7 cellular contexts compared by ENCODE assay signal in the genomic region with DNA sequence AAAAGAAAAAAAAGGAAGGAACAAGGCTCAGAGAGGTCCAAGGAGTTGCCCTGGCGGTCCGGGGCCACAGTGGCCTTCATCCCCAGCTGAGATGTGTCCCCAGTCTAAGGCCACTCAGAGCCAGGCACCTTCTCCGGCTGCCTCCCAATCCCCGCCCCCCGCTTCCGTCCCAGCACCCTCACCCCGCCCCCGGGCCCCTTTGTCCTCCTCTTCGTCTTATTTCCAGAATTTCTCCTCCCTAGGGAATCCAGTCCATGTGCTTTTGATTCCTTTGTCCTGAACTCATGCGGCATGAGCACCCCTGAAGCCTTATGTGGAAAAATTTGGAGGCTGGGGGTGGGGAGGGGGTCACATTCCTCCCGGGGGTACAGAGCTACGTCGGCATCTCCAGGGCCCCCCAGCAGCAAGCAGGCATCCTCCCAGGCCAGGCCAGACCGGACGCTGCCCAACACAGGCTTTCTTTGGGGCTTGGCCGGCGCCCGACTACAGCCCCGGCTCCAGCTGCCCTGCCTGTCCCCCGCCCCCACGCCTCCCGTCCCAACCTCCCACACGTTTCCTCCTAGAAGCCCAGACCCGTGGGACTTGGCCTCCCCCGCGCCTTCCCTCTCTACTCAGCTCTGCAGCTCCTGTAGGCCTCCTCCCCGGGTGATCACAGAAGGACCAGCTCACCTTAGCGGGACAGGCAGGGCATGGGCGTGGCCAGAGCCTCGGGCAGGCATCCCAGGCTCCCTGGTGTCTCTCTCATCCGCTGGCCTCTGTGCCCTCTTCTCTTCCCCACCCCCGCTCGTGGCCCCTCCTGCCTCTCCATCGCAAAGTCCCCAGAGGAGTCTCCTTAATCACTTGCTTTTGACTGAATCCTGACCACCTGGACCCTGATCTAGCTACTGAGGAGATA. TPM values are rescaled to one million over a fixed set of nuclear protein-coding genes. Genes with fewer than 3 reads are reported as not detected.
DNase-seq lines count a peak whose midpoint lies in the region; ATAC-seq, FAIRE-seq and TF ChIP-seq lines count a peak whose summit lies in the region.

No MANE protein-coding gene starts in this region.

- H3K9me3 ChIP-seq in NT2/D1 (ENCODE audit: insufficient read depth, low read length) (no peaks in the 10 kb centered on the region), left ventricle myocardium inferior (replicated peaks) (no peaks in the 10 kb centered on the region)

- H3K9me3 Mint-ChIP-seq in activated naive CD4-positive, alpha-beta T cell treated with anti-CD3 and anti-CD28 coated beads, Interleukin-2, amount 50 U/mL, for 24 hours = no peaks in the 10 kb centered on the region

- FAIRE-seq in GM12891 (lab: Jason Lieb, UNC) = peak; percentile 74

- no peak for TF ChIP-seq CTCF in left ventricle myocardium inferior (IDR thresholded peaks at IDR 0.05; ENCODE audit: borderline replicate concordance)

- ATAC-seq in HG03097 (IDR thresholded peaks at IDR 0.05; ENCODE audit: low FRiP score, unreplicated experiment) (no peak), GM19455 (IDR thresholded peaks at IDR 0.05; ENCODE audit: unreplicated experiment) (no peak)

- H3K27ac ChIP-seq in left ventricle myocardium inferior (replicated peaks) = peak overlapping the region; percentile 84
- H3K27ac ChIP-seq in rectal smooth muscle tissue (ENCODE audit: low read depth, low read length) = peak overlapping the region; percentile 73

- no peaks in the 10 kb centered on the region for H3K27me3 Mint-ChIP-seq in activated naive CD4-positive, alpha-beta T cell treated with anti-CD3 and anti-CD28 coated beads, Interleukin-2, amount 50 U/mL, for 24 hours

- H3K4me1 Mint-ChIP-seq in activated naive CD4-positive, alpha-beta T cell treated with anti-CD3 and anti-CD28 coated beads, Interleukin-2, amount 50 U/mL, for 24 hours = peaks cover 55% of the 10 kb centered on the region

- no peaks in the 10 kb centered on the region for H3K36me3 ChIP-seq in NT2/D1 (ENCODE audit: insufficient read depth, insufficient read length, low read length)
- H3K36me3 ChIP-seq in left ventricle myocardium inferior = no peaks in the 10 kb centered on the region
- no peaks in the 10 kb centered on the region for H3K36me3 ChIP-seq in rectal smooth muscle tissue (ENCODE audit: control insufficient read depth, insufficient read depth, low read length)

- DNase-seq in GM12891 (ENCODE audit: insufficient read length, low spot score) = no peak
- peak; percentile 71 for DNase-seq in NT2/D1 (ENCODE audit: low read depth, low spot score)
- peak; percentile 86 for DNase-seq in left ventricle myocardium inferior

- H3K4me3 ChIP-seq in NT2/D1 (ENCODE audit: insufficient read length, low read depth) (peak overlapping the region; percentile 67), left ventricle myocardium inferior (peak overlapping the region; percentile 55), rectal smooth muscle tissue (ENCODE audit: low read length) (peak overlapping the region; percentile 60)

- H3K4me1 ChIP-seq in NT2/D1 (ENCODE audit: insufficient read depth, insufficient read length) (peaks cover 3% of the 10 kb centered on the region), left ventricle myocardium inferior (peaks cover 24% of the 10 kb centered on the region), rectal smooth muscle tissue (ENCODE audit: control insufficient read depth, insufficient read depth, low read length) (no peaks in the 10 kb centered on the region)

- H3K27me3 ChIP-seq in NT2/D1 (ENCODE audit: insufficient read depth, insufficient read length) (no peaks in the 10 kb centered on the region), left ventricle myocardium inferior (ENCODE audit: low read depth) (no peaks in the 10 kb centered on the region), rectal smooth muscle tissue (ENCODE audit: control insufficient read depth, insufficient read depth, low read length) (no peaks in the 10 kb centered on the region)

- TF ChIP-seq POLR2A in GM12891 (IDR thresholded peaks at IDR 0.05; ENCODE audit: low read depth, low read length) = no peak

- intact Hi-C loops in left ventricle myocardium inferior (cut with micrococcal nuclease) = no loop called here

- H3K9ac ChIP-seq in NT2/D1 (ENCODE audit: insufficient read length, low read depth) (peak overlapping the region; percentile 92), rectal smooth muscle tissue (ENCODE audit: low read length) (no peak overlapping the region)

- no peaks in the 10 kb centered on the region for H3K36me3 Mint-ChIP-seq in activated naive CD4-positive, alpha-beta T cell treated with anti-CD3 and anti-CD28 coated beads, Interleukin-2, amount 50 U/mL, for 24 hours

- peak overlapping the region; percentile 96 for H3K27ac Mint-ChIP-seq in activated naive CD4-positive, alpha-beta T cell treated with anti-CD3 and anti-CD28 coated beads, Interleukin-2, amount 50 U/mL, for 24 hours

- peak overlapping the region; percentile 88 for H3K4me3 Mint-ChIP-seq in activated naive CD4-positive, alpha-beta T cell treated with anti-CD3 and anti-CD28 coated beads, Interleukin-2, amount 50 U/mL, for 24 hours

TF ChIP-seq in GM12891, 5 proteins besides CTCF, POLR2A, EP300 and RAD21:
- no peak for TF ChIP-seq TAF1 (IDR thresholded peaks at IDR 0.05; ENCODE audit: low read depth, low read length)
- TF ChIP-seq POLR2AphosphoS5 (IDR thresholded peaks at IDR 0.05; ENCODE audit: low read depth, low read length) = no peak
- TF ChIP-seq SPI1 (IDR thresholded peaks at IDR 0.05; ENCODE audit: low read depth, low read length) = no peak
- TF ChIP-seq POU2F2 (IDR thresholded peaks at IDR 0.05; ENCODE audit: low read depth, low read length) = no peak
- TF ChIP-seq PAX5 (IDR thresholded peaks at IDR 0.05; ENCODE audit: insufficient read depth, low read length, severe bottlenecking) = no peak
TF ChIP-seq in GM12891: peak in this region for 0.

RNA-seq across cellular contexts. Expression of gene ADGRE5, which starts 17.8 kb away (rescaled TPM):
- 59.8 TPM for polyA plus RNA-seq in GM12891 (2012; ENCODE audit: low read depth, missing spikeins)
- total RNA-seq in left ventricle myocardium inferior = 32.7 TPM

RNA-seq across cellular contexts. Expression of gene DDX39A, which starts 55.7 kb away (rescaled TPM):
- polyA plus RNA-seq in GM12891 (2012; ENCODE audit: low read depth, missing spikeins) = 153 TPM
- 33.4 TPM for total RNA-seq in left ventricle myocardium inferior
